Comparison of ENCODE assay signal across 1 cellular context in genomic region chr19:49338023-49338677, GRCh38.
TF ChIP-seq lines count a peak whose summit lies in the region.

No MANE protein-coding gene starts in this region.

TF ChIP-seq in K562, 482 proteins besides CTCF, POLR2A, EP300 and RAD21:
- 0 out of 2 replicates have a peak, but pooled peaks have one; percentile 38 for TF ChIP-seq POLR2G (IDR thresholded peaks at IDR 0.05; ENCODE audit: low read depth, low read length)
- no peak for TF ChIP-seq ZBTB1 (CRISPR knock-in tag; IDR thresholded peaks at IDR 0.05; ENCODE audit: borderline replicate concordance, low read depth)
